In the genomic region with DNA sequence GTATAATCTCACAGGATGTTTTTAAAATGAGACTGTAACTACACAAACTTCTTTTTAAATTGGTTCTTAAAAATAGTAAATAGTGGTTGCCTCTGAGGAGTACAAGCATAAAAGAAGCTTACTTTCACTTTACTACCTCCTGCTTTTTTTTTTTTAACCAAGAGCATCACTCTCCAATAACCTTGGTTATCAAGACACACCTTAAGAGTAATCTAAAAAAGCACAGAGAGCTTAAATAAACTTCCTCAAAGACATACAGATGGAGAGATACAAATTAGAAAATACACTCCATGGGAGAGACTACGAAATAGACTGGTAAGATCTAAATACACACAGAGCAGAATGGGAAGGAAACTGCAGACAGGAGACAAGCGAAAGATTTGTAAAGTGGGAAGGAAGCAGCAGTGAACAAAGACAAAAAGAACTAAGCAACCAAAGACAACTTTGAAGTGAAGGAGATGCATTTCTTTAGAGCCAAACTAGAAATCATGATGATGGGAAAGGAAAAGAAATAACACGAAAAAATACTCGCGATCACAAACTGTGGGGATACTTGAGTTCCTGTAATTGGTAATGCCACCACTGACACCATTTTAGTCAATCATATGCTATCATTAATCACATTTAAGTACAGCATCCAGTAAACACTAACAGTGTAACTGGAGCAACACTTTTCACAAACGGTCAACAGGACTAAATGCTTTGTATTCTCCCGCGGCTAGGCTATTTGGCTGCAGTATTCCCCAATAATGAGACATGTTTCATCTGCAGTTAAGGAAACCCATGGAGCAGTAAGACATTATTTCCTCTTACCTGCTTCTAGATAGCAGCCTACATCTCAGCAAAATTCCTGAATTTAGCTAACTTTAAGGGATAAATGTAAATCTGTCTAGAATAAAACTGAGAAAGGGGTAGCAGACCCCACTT, we compare ENCODE assay signal across 8 cellular contexts. TPM values are rescaled to one million over a fixed set of nuclear protein-coding genes. Genes with fewer than 3 reads are reported as not detected.
A peak's percentile ranks its signal among the peaks of the same experiment; 100 is the strongest.
DNase-seq lines count a peak whose midpoint lies in the region; ATAC-seq lines count a peak whose summit lies in the region.

No MANE protein-coding gene starts in this region.

- H3K9me3 ChIP-seq in CD4-positive, CD25-positive, alpha-beta regulatory T cell (ENCODE audit: control insufficient read depth in 2 of 2, low read length in 2 of 2): no peaks in the 10 kb centered on the region
- H3K9me3 ChIP-seq in iPS-18c (ENCODE audit: control insufficient read depth, insufficient read depth, low read length): no peaks in the 10 kb centered on the region

- H3K4me1 ChIP-seq in CD4-positive, CD25-positive, alpha-beta regulatory T cell (ENCODE audit: control insufficient read depth, insufficient read depth, low read length, poor library complexity, severe bottlenecking): peaks cover 46% of the 10 kb centered on the region

- H3K9me3 Mint-ChIP-seq in CD4-positive, CD25-positive, alpha-beta regulatory T cell: no peaks in the 10 kb centered on the region
- no peaks in the 10 kb centered on the region for H3K9me3 Mint-ChIP-seq in activated T-helper 1 cell treated with anti-CD3 and anti-CD28 coated beads, Interleukin-12 subunit alpha, Interleukin-12 subunit beta, Interleukin-2, Interleukin-4 antibody, amounts not matched to agents 30 ng/mL and 10 ng/mL and 1 ng/mL, durations not matched to agents 14 hours and 24 hours and 36 hours
- no peaks in the 10 kb centered on the region for H3K9me3 Mint-ChIP-seq in stimulated activated naive CD8-positive, alpha-beta T cell treated with anti-CD3 and anti-CD28 coated beads, Interleukin-15, amount 100 ng/mL, for 72 hours

- peak in 2 of 3 donors; percentile 49 to 57 for DNase-seq in CD4-positive, CD25-positive, alpha-beta regulatory T cell
- no peak for DNase-seq in activated T-helper 1 cell treated with anti-CD3 and anti-CD28 coated beads, Interleukin-12 subunit alpha, Interleukin-12 subunit beta, Interleukin-2, Interleukin-4 antibody, amounts not matched to agents 30 ng/mL and 10 ng/mL and 1 ng/mL, durations not matched to agents 14 hours and 24 hours and 36 hours (ENCODE audit: low spot score)
- no peak for DNase-seq in stimulated activated naive CD8-positive, alpha-beta T cell treated with anti-CD3 and anti-CD28 coated beads, Interleukin-15, amount 100 ng/mL, for 72 hours
- no peak for DNase-seq in COLO829 (ENCODE audit: low spot score)

- peak overlapping the region; percentile 68 for H3K27ac ChIP-seq in CD4-positive, CD25-positive, alpha-beta regulatory T cell (ENCODE audit: insufficient read depth, low read length, poor library complexity, severe bottlenecking)

- H3K36me3 ChIP-seq in CD4-positive, CD25-positive, alpha-beta regulatory T cell (ENCODE audit: control insufficient read depth, insufficient read depth, low read length): no peaks in the 10 kb centered on the region

- intact Hi-C loops in activated T-helper 1 cell treated with anti-CD3 and anti-CD28 coated beads, Interleukin-12 subunit alpha, Interleukin-12 subunit beta, Interleukin-2, Interleukin-4 antibody, amounts not matched to agents 30 ng/mL and 10 ng/mL and 1 ng/mL, durations not matched to agents 14 hours and 24 hours and 36 hours (cut with micrococcal nuclease): loop anchor here (2.0 kb wide), 1 partner anchor 17 kb away; no protein-coding TSS in a partner anchor

- peak overlapping the region; percentile 83 to 99 (median 89) for H3K27ac Mint-ChIP-seq in CD4-positive, CD25-positive, alpha-beta regulatory T cell
- H3K27ac Mint-ChIP-seq in activated T-helper 1 cell treated with anti-CD3 and anti-CD28 coated beads, Interleukin-12 subunit alpha, Interleukin-12 subunit beta, Interleukin-2, Interleukin-4 antibody, amounts not matched to agents 30 ng/mL and 10 ng/mL and 1 ng/mL, durations not matched to agents 14 hours and 24 hours and 36 hours: peak overlapping the region; percentile 90
- peak overlapping the region in 1 of 2 donors; percentile 90 for H3K27ac Mint-ChIP-seq in stimulated activated naive CD8-positive, alpha-beta T cell treated with anti-CD3 and anti-CD28 coated beads, Interleukin-15, amount 100 ng/mL, for 72 hours

- peaks cover under 1% of the 10 kb centered on the region for H3K36me3 Mint-ChIP-seq in CD4-positive, CD25-positive, alpha-beta regulatory T cell
- peaks cover 21% of the 10 kb centered on the region for H3K36me3 Mint-ChIP-seq in activated T-helper 1 cell treated with anti-CD3 and anti-CD28 coated beads, Interleukin-12 subunit alpha, Interleukin-12 subunit beta, Interleukin-2, Interleukin-4 antibody, amounts not matched to agents 30 ng/mL and 10 ng/mL and 1 ng/mL, durations not matched to agents 14 hours and 24 hours and 36 hours (ENCODE audit: low read depth)

- H3K27me3 Mint-ChIP-seq in CD4-positive, CD25-positive, alpha-beta regulatory T cell: no peaks in the 10 kb centered on the region
- no peaks in the 10 kb centered on the region for H3K27me3 Mint-ChIP-seq in activated T-helper 1 cell treated with anti-CD3 and anti-CD28 coated beads, Interleukin-12 subunit alpha, Interleukin-12 subunit beta, Interleukin-2, Interleukin-4 antibody, amounts not matched to agents 30 ng/mL and 10 ng/mL and 1 ng/mL, durations not matched to agents 14 hours and 24 hours and 36 hours (ENCODE audit: insufficient read depth)
- no peaks in the 10 kb centered on the region for H3K27me3 Mint-ChIP-seq in stimulated activated naive CD8-positive, alpha-beta T cell treated with anti-CD3 and anti-CD28 coated beads, Interleukin-15, amount 100 ng/mL, for 72 hours

- peak overlapping the region; percentile 90 for H3K4me3 ChIP-seq in CD4-positive, CD25-positive, alpha-beta regulatory T cell (ENCODE audit: low read depth, low read length)
- H3K4me3 ChIP-seq in iPS-18c (ENCODE audit: insufficient read depth, low read depth, low read length): 0 out of 2 replicates have a peak overlapping the region, but pooled peaks have one; percentile 25

- ATAC-seq in CD4-positive, CD25-positive, alpha-beta regulatory T cell (ENCODE audit: low read depth in 2 of 2): peak; percentile 58 to 63
- ATAC-seq in HG02798 (IDR thresholded peaks at IDR 0.05; ENCODE audit: poor library complexity, unreplicated experiment) (peak; percentile 26), HG02885 (IDR thresholded peaks at IDR 0.05; ENCODE audit: poor library complexity, unreplicated experiment) (no peak), GM18867 (IDR thresholded peaks at IDR 0.05; ENCODE audit: unreplicated experiment) (no peak)
- ATAC-seq in stimulated activated naive CD8-positive, alpha-beta T cell treated with anti-CD3 and anti-CD28 coated beads, Interleukin-15, amount 100 ng/mL, for 72 hours: peak; percentile 47

- H3K27me3 ChIP-seq in CD4-positive, CD25-positive, alpha-beta regulatory T cell (ENCODE audit: control insufficient read depth, insufficient read depth, low read length): no peaks in the 10 kb centered on the region

- peaks cover 49 to 81% (median 69%) of the 10 kb centered on the region in 4 donors for H3K4me1 Mint-ChIP-seq in CD4-positive, CD25-positive, alpha-beta regulatory T cell
- peaks cover 84% of the 10 kb centered on the region for H3K4me1 Mint-ChIP-seq in activated T-helper 1 cell treated with anti-CD3 and anti-CD28 coated beads, Interleukin-12 subunit alpha, Interleukin-12 subunit beta, Interleukin-2, Interleukin-4 antibody, amounts not matched to agents 30 ng/mL and 10 ng/mL and 1 ng/mL, durations not matched to agents 14 hours and 24 hours and 36 hours (ENCODE audit: low read depth)
- H3K4me1 Mint-ChIP-seq in stimulated activated naive CD8-positive, alpha-beta T cell treated with anti-CD3 and anti-CD28 coated beads, Interleukin-15, amount 100 ng/mL, for 72 hours: peaks cover 72% of the 10 kb centered on the region

- peak overlapping the region; percentile 70 to 95 (median 85) for H3K4me3 Mint-ChIP-seq in CD4-positive, CD25-positive, alpha-beta regulatory T cell
- peak overlapping the region; percentile 97 for H3K4me3 Mint-ChIP-seq in activated T-helper 1 cell treated with anti-CD3 and anti-CD28 coated beads, Interleukin-12 subunit alpha, Interleukin-12 subunit beta, Interleukin-2, Interleukin-4 antibody, amounts not matched to agents 30 ng/mL and 10 ng/mL and 1 ng/mL, durations not matched to agents 14 hours and 24 hours and 36 hours
- H3K4me3 Mint-ChIP-seq in stimulated activated naive CD8-positive, alpha-beta T cell treated with anti-CD3 and anti-CD28 coated beads, Interleukin-15, amount 100 ng/mL, for 72 hours: peak overlapping the region; percentile 82 to 90

RNA-seq across cellular contexts. Expression of a gene that starts 8.2 kb away (rescaled TPM):
- total RNA-seq in CD4-positive, CD25-positive, alpha-beta regulatory T cell: 53.4 TPM
- polyA plus RNA-seq in CD4-positive, CD25-positive, alpha-beta regulatory T cell: 10 to 100 TPM; 42.0 to 73.7 (median 53.9) TPM
- total RNA-seq in activated T-helper 1 cell treated with anti-CD3 and anti-CD28 coated beads, Interleukin-12 subunit alpha, Interleukin-12 subunit beta, Interleukin-2, Interleukin-4 antibody, amounts not matched to agents 30 ng/mL and 10 ng/mL and 1 ng/mL, durations not matched to agents 14 hours and 24 hours and 36 hours: 270 and 276 TPM in 2 replicates

Comparison
In these comparisons a context has a peak if more than half of its experiments do, and no peak if none do; other contexts are left out.
1. ATAC-seq: peak in CD4-positive, CD25-positive, alpha-beta regulatory T cell (2 of 2), HG02798 (single experiment) and stimulated activated naive CD8-positive, alpha-beta T cell treated with anti-CD3 and anti-CD28 coated beads, Interleukin-15, amount 100 ng/mL, for 72 hours (single experiment); none in HG02885 (single experiment) and GM18867 (single experiment).
2. DNase-seq: peak in CD4-positive, CD25-positive, alpha-beta regulatory T cell (2 of 3); none in activated T-helper 1 cell treated with anti-CD3 and anti-CD28 coated beads, Interleukin-12 subunit alpha, Interleukin-12 subunit beta, Interleukin-2, Interleukin-4 antibody, amounts not matched to agents 30 ng/mL and 10 ng/mL and 1 ng/mL, durations not matched to agents 14 hours and 24 hours and 36 hours (single experiment), stimulated activated naive CD8-positive, alpha-beta T cell treated with anti-CD3 and anti-CD28 coated beads, Interleukin-15, amount 100 ng/mL, for 72 hours (0 of 2) and COLO829 (single experiment).
3. Peak in every context shown above with its lines, with median percentiles within 50 percentile points of each other: H3K4me3 Mint-ChIP-seq.